8 cellular contexts compared by ENCODE assay signal in the genomic region with DNA sequence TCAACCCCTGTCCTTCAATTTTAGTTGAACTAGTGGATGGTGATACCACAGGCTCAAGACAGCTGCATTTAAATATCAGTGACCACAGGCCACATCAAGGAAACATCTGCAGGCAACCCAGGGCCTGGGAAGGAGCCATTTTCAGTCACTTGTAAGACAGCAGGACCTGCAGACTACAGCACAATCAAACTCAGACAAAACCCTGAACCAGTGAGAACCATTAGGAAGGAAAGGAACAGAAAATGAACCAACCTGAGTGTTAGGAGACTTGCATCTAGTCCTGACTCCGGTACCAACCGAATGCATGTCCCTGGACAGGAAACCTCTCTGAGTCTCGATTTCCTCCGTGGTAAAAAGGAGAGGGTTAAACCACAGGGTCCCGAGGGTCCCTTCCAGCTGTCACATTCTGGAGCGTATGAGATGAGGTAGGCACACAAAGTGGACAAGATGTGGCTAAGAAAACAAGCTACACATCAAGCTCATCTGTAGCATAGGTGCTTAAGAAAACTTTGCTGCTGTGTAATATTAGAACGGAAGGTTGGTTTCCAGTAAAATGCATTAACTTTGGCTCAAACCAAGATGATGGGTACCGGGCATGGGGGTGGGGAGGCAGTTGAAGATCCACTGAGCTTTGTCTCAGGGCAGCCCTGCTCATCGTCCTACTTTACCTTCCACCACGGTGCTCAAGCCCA. TPM values are rescaled to one million over a fixed set of nuclear protein-coding genes. Genes with fewer than 3 reads are reported as not detected.
A peak's percentile ranks its signal among the peaks of the same experiment; 100 is the strongest.
DNase-seq lines count a peak whose midpoint lies in the region; ATAC-seq and TF ChIP-seq lines count a peak whose summit lies in the region.

No MANE protein-coding gene starts in this region.

- H3K4me1 ChIP-seq in hepatocyte (ENCODE audit: insufficient read depth) = peaks cover 39% of the 10 kb centered on the region

- no peaks in the 10 kb centered on the region for H3K9me3 ChIP-seq in hepatocyte (ENCODE audit: low read depth)

- peak overlapping the region; percentile 48 for H2AFZ ChIP-seq in hepatocyte

- DNase-seq in GDM1 (lab: John Stamatoyannopoulos, UW) (peak; percentile 61), Kasumi-1 (lab: John Stamatoyannopoulos, UW) (peak; percentile 13 to 27), hepatocyte (ENCODE audit: low spot score) (no peak), RKO (ENCODE audit: low spot score) (no peak), midbrain (lab: John Stamatoyannopoulos, UW) (no peak)
- peak; percentile 65 to 71 for DNase-seq in activated T-cell treated with anti-CD3 and anti-CD28 coated beads, Interleukin-2, amount 50 U/mL, for 48 hours
- peak; percentile 46 for DNase-seq in stimulated activated CD4-positive, alpha-beta T cell treated with anti-CD3 and anti-CD28 coated beads, Interleukin-4, amount 100 ng/mL, for 1 hour

- no peaks in the 10 kb centered on the region for H3K9me2 ChIP-seq in hepatocyte (replicated peaks; ENCODE audit: insufficient read depth)

- 52% methylated on average over 10 of the region's 10 CpGs for WGBS in hepatocyte (ENCODE audit: low lambda C conversion rate, missing lambda C conversion rate)

- peaks cover 28% of the 10 kb centered on the region for H4K20me1 ChIP-seq in hepatocyte (ENCODE audit: insufficient read depth, poor library complexity, severe bottlenecking)

- H3K4me3 ChIP-seq in hepatocyte = no peak overlapping the region

- H3K79me2 ChIP-seq in hepatocyte = peaks cover 34% of the 10 kb centered on the region

- H3K36me3 ChIP-seq in hepatocyte (replicated peaks; ENCODE audit: insufficient read depth, low read depth) = no peaks in the 10 kb centered on the region

- H3K27me3 ChIP-seq in hepatocyte = no peaks in the 10 kb centered on the region

- peak overlapping the region; percentile 94 for H3K4me2 ChIP-seq in hepatocyte

- no peak for TF ChIP-seq CTCF in hepatocyte (IDR thresholded peaks at IDR 0.05; ENCODE audit: poor library complexity)

- H3K27ac ChIP-seq in hepatocyte = peak overlapping the region; percentile 99

- ATAC-seq in GM21390 (IDR thresholded peaks at IDR 0.05; ENCODE audit: unreplicated experiment) = peak; percentile 26

RNA-seq across cellular contexts. Expression of a gene that starts 1.6 kb away (rescaled TPM):
- total RNA-seq in hepatocyte = 44.8 and 46.0 TPM in 2 replicates
- polyA plus RNA-seq in hepatocyte = 4.2 and 7.0 TPM in 2 replicates

RNA-seq across cellular contexts. Expression of a gene that starts 19.6 kb away (rescaled TPM):
- 0.16 and 0.50 TPM in 2 replicates for total RNA-seq in hepatocyte
- 0.44 and 0.74 TPM in 2 replicates for polyA plus RNA-seq in hepatocyte

Comparison
In these comparisons a context has a peak if more than half of its experiments do, and no peak if none do; other contexts are left out.
1. DNase-seq: peak in GDM1 (single experiment), Kasumi-1 (2 of 2), activated T-cell treated with anti-CD3 and anti-CD28 coated beads, Interleukin-2, amount 50 U/mL, for 48 hours (2 of 2) and stimulated activated CD4-positive, alpha-beta T cell treated with anti-CD3 and anti-CD28 coated beads, Interleukin-4, amount 100 ng/mL, for 1 hour (single experiment); none in hepatocyte (single experiment), RKO (single experiment) and midbrain (single experiment).